In the genomic region with DNA sequence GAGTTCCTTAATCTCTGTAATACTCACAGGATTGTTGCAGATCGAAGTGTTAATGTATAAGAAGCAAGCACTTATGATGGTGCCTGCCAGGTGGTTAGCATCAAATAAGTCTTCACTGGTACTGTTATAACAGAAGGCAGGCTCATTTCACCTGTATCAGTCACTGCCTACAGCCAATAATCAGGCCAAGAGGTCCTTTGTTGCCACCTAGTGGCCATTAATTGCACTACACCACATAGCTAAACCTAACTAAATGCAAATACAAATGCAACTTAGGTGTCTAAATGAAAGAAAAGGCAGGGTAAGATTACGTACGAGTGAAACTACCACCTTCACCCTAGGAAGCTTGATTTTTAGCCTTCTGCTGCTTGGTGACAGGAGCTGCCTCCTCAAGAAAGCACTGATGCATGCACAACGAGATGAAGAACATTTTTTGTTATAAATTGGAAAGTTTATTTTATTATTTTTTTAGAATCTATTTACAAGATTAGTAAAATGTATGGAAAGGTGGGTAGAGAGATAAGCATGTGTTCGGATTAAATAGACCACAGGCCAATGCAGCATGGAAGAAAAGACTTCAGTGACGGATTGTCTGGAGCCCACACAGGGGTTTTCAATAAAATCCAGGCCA, we compare ENCODE assay signal across 8 cellular contexts.
A peak's percentile ranks its signal among the peaks of the same experiment; 100 is the strongest.
DNase-seq lines count a peak whose midpoint lies in the region; ATAC-seq and FAIRE-seq lines count a peak whose summit lies in the region.

No MANE protein-coding gene starts in this region.

- H3K4me1 Mint-ChIP-seq in memory B cell: peaks cover 2% of the 10 kb centered on the region

- H3K36me3 Mint-ChIP-seq in memory B cell: no peaks in the 10 kb centered on the region

- no peak overlapping the region for H3K27ac Mint-ChIP-seq in memory B cell

- no peaks in the 10 kb centered on the region for H3K27me3 Mint-ChIP-seq in memory B cell

- H3K4me3 Mint-ChIP-seq in memory B cell: no peak overlapping the region

- DNase-seq in CD1c-positive myeloid dendritic cell (ENCODE audit: extremely low spot score): peak; percentile 54
- peak; percentile 46 for DNase-seq in NCI-H2029 treated with DMSO at 0.1 percent for 48 hours (lab: John Stamatoyannopoulos, UW)
- peak; percentile 81 for DNase-seq in dermis blood vessel endothelial cell
- peak; percentile 17 to 41 for DNase-seq in memory B cell (ENCODE audit: low spot score in 2 of 2)
- DNase-seq in stromal cell of bone marrow (ENCODE audit: low read depth): peak; percentile 26

- peak; percentile 94 for ATAC-seq in GM18867 (IDR thresholded peaks at IDR 0.05; ENCODE audit: unreplicated experiment)
- peak; percentile 78 for ATAC-seq in HG03064 (IDR thresholded peaks at IDR 0.05; ENCODE audit: low read depth, unreplicated experiment)
- peak; percentile 43 for ATAC-seq in memory B cell (ENCODE audit: low read depth)

- peak; percentile 70 for FAIRE-seq in TTC549 (lab: Jason Lieb, UNC)

- H3K9me3 Mint-ChIP-seq in memory B cell: peaks cover 1% of the 10 kb centered on the region

Comparison
In these comparisons a context has a peak if more than half of its experiments do, and no peak if none do; other contexts are left out.
1. Peak in every context shown above with its lines: DNase-seq and ATAC-seq.
2. DNase-seq: peak in every context shown above with its lines; median percentile 81 in dermis blood vessel endothelial cell; 54 in CD1c-positive myeloid dendritic cell; 46 in NCI-H2029 treated with DMSO at 0.1 percent for 48 hours; 29 in memory B cell; 26 in stromal cell of bone marrow.
3. ATAC-seq: peak in every context shown above with its lines; median percentile 94 in GM18867; 78 in HG03064; 43 in memory B cell.